ENCODE assay signal across 7 cellular contexts in the genomic region with DNA sequence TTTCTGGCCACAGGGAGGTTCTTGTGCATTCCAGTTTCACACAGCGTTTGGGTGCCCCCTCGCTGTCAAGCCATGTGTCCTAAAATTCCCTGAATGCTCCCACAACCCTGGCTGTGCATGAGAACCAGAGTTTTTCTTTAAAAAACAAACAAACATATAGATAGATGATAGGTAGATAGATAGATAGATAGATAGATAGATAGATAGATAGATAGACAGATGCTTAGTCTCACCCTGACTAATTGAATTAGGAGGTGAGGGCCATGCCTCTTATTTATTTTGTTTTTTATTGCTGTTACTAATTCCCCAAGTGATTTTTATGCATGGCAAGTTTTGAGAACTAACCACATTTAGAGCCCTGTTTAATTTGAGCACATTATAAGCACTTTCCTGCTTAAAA. TPM values are rescaled to one million over a fixed set of nuclear protein-coding genes. Genes with fewer than 3 reads are reported as not detected.
"Had no signal": no experiment of that assay in that cellular context is flagged by ENCODE, and none has a peak within 500 bp of the region (broad histone marks: within the 10 kb centered on the region; RNA-seq: fewer than 3 reads in every experiment).

No MANE protein-coding gene starts in this region.

- H3K4me3 Mint-ChIP-seq: GM23338, H9 had no signal

- ATAC-seq: GM23338 had no signal

- H3K9me3 Mint-ChIP-seq: GM23338, H9 had no signal

- H3K4me1 Mint-ChIP-seq: GM23338, H9 had no signal

- H3K4me3 ChIP-seq: GM23338 had no signal

- H2AFZ ChIP-seq: GM23338 had no signal

- DNase-seq: H9, HCEC 1CT, IMR-90, KBM-7 had no signal

- H3K27ac Mint-ChIP-seq: GM23338 had no signal

- H3K4me2 ChIP-seq: GM23338 had no signal

RNA-seq across cellular contexts. Expression of gene PRSS54, which starts 32.2 kb away (rescaled TPM):
- total RNA-seq: GM23338, H1, H9, HT-29, IMR-90 had no signal
